In the genomic region with DNA sequence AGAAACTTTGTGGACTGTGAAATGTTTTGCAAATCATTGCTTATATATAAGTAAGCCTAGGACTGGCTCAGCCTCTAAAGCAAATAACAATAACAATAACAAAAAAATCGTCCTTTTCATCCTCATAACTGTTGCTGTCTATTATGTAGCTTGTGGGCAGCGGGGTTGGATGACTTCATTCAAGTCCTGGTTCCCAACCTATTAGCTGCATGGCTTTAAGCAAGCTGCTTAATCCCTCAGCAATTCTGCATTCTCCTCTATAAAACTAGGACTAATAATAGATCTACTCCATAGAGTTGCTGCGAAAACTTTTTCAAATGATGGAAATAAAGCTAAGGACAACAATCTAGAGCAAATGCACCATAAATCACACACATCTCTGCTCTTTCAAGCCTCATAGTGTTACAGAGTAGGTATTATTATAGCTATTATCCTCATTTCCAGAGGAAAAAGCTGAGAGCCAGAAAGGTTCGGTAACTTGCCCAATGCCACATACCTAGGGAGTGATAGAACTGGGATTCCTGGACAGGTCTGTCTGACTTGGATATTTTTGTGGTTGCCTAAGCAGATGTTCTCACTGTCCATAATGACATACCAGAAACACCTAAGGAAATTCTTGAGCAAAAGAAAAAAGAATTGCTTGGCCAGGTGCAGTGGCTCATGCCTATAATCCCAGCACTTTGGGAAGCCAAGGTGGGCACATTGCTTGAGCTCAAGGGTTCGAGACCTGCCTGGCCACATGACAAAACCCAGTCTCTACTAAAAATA, we compare ENCODE assay signal across 22 cellular contexts.
DNase-seq lines count a peak whose midpoint lies in the region; ATAC-seq and TF ChIP-seq lines count a peak whose summit lies in the region.
"Had no signal": no experiment of that assay in that cellular context is flagged by ENCODE, and none has a peak within 500 bp of the region (broad histone marks: within the 10 kb centered on the region; RNA-seq: fewer than 3 reads in every experiment).

No MANE protein-coding gene starts in this region.

- WGBS in suprapubic skin = 78% methylated on average over 5 of the region's 5 CpGs

- H3K4me1 ChIP-seq in suprapubic skin = peaks cover 15% of the 10 kb centered on the region
- H3K4me1 ChIP-seq: BE2C had no signal

- no peaks in the 10 kb centered on the region for H3K9me3 ChIP-seq in suprapubic skin
- H3K9me3 ChIP-seq: BE2C had no signal

- TF ChIP-seq EP300 in suprapubic skin (IDR thresholded peaks at IDR 0.05) = no peak

- no peaks in the 10 kb centered on the region for H3K36me3 ChIP-seq in suprapubic skin
- H3K36me3 ChIP-seq: BE2C had no signal

- no peak overlapping the region for H3K4me3 ChIP-seq in epithelial cell of esophagus (ENCODE audit: low read length)
- no peak overlapping the region for H3K4me3 ChIP-seq in suprapubic skin

- no peak for ATAC-seq in GM19351 (IDR thresholded peaks at IDR 0.05; ENCODE audit: unreplicated experiment)
- ATAC-seq in GM18505 (IDR thresholded peaks at IDR 0.05; ENCODE audit: unreplicated experiment) = no peak
- ATAC-seq in GM21576 (IDR thresholded peaks at IDR 0.05; ENCODE audit: unreplicated experiment) = no peak
- ATAC-seq: HepG2, left lobe of liver, Right ventricle myocardium inferior had no signal

- TF ChIP-seq POLR2A in suprapubic skin (IDR thresholded peaks at IDR 0.05) = no peak
- TF ChIP-seq POLR2A in GM18505 (IDR thresholded peaks at IDR 0.05; ENCODE audit: borderline replicate concordance, extremely low read depth, insufficient read depth, insufficient read length) = no peak

- no peak overlapping the region for H3K27ac ChIP-seq in suprapubic skin
- H3K27ac ChIP-seq: VCaP had no signal

- peaks cover 2% of the 10 kb centered on the region for H3K27me3 ChIP-seq in suprapubic skin

- DNase-seq in A172 (ENCODE audit: low spot score) (peak; percentile 47), LHCN-M2 (ENCODE audit: low read depth) (peak; percentile 84), epithelial cell of esophagus (ENCODE audit: low read depth) (peak; percentile 89), left kidney (ENCODE audit: low read depth, low spot score) (peak; percentile 5), suprapubic skin (ENCODE audit: low spot score in 2 of 2) (no peak)
- DNase-seq: activated CD4-positive, alpha-beta T cell treated with anti-CD3 and anti-CD28 coated beads for 4 hours; activated gamma-delta T cell; activated T-cell treated with anti-CD3 and anti-CD28 coated beads, Interleukin-2, amount 50 U/mL, for 1 hour; BE2C; CD8-positive, alpha-beta memory T cell; head of caudate nucleus; mesendoderm; NCI-H1048; NCI-H187 treated with DMSO at 0.1 percent for 48 hours; NCI-H774 had no signal

- TF ChIP-seq CTCF in epithelial cell of esophagus (IDR thresholded peaks at IDR 0.05; ENCODE audit: insufficient read depth, low read depth, low read length, missing control alignments) (no peak), suprapubic skin (IDR thresholded peaks at IDR 0.05) (no peak)

Comparison
In these comparisons a context has a peak if more than half of its experiments do, and no peak if none do; other contexts are left out.
1. DNase-seq: peak in A172 (single experiment), LHCN-M2 (single experiment), epithelial cell of esophagus (single experiment) and left kidney (single experiment); none in suprapubic skin (0 of 2).